13 cellular contexts compared by ENCODE assay signal in the genomic region with DNA sequence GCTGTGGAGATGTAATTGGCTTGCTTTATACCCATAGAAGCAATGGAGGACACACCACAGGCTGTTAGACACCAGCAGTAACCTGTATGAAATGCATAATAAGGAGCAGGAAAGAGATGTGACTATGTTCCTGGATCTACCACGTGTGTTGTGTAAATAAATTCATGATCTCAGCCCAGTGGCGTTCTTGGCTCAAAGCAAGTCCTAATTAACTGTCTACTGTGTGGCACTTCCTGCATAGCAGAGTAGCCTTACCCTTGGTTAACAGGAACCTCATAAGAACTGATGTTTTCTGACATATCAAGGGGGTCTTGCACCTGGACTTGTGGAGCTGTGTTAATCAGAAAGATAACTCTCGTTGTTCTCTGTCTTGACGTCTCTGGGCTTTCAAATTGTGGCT. TPM values are rescaled to one million over a fixed set of nuclear protein-coding genes. Genes with fewer than 3 reads are reported as not detected.
DNase-seq lines count a peak whose midpoint lies in the region; ATAC-seq and TF ChIP-seq lines count a peak whose summit lies in the region.
"Had no signal": no experiment of that assay in that cellular context is flagged by ENCODE, and none has a peak within 500 bp of the region (broad histone marks: within the 10 kb centered on the region; RNA-seq: fewer than 3 reads in every experiment).

No MANE protein-coding gene starts in this region.

- CTCF ChIA-PET in HEK293 (lab: Yijun Ruan, JAX) = interaction anchor here (0.7 to 1.0 kb wide), 2 partner anchors 67 to 1342 kb away, joined by 3 read pairs; no protein-coding TSS in a partner anchor

- H3K4ac ChIP-seq in trophoblast cell (ENCODE audit: low read depth, low read length) = no peak overlapping the region

- H4K20me1 ChIP-seq in fibroblast of lung (ENCODE audit: control insufficient read depth, extremely low read depth, insufficient read depth, low read length) = no peaks in the 10 kb centered on the region

- peaks cover 36% of the 10 kb centered on the region for H3K79me1 ChIP-seq in trophoblast cell (ENCODE audit: low read length)

- H3K79me2 ChIP-seq in fibroblast of lung (ENCODE audit: control insufficient read depth, insufficient read depth, low read length) (no peaks in the 10 kb centered on the region), trophoblast cell (ENCODE audit: control insufficient read depth, insufficient read depth, low read length, poor library complexity) (no peaks in the 10 kb centered on the region)

- H3K4me2 ChIP-seq in fibroblast of lung (ENCODE audit: extremely low read depth, insufficient read depth, low read length) (peak overlapping the region; percentile 39), trophoblast cell (ENCODE audit: low read length) (no peak overlapping the region)

- ATAC-seq in HG02571 (IDR thresholded peaks at IDR 0.05; ENCODE audit: unreplicated experiment) (no peak), HG02938 (IDR thresholded peaks at IDR 0.05; ENCODE audit: unreplicated experiment) (no peak), HG02642 (IDR thresholded peaks at IDR 0.05; ENCODE audit: poor library complexity, unreplicated experiment) (no peak)
- ATAC-seq: stimulated activated naive CD8-positive, alpha-beta T cell treated with anti-CD3 and anti-CD28 coated beads, Interleukin-15, Interleukin-2, amounts not matched to agents 100 U/mL and 50 U/mL, for 24 hours had no signal

- TF ChIP-seq CTCF in HEK293 (tag by site-specific recombination; IDR thresholded peaks at IDR 0.05) (no peak), fibroblast of lung (conservative IDR thresholded peaks at IDR 0.05 in 1 of 2, IDR thresholded peaks at IDR 0.05 in 1 of 2; ENCODE audit: low read depth in 1 of 2, low read length in 2 of 2) (no peak)

- H2AFZ ChIP-seq in fibroblast of lung (ENCODE audit: low read length) (peak overlapping the region; percentile 5), trophoblast cell (ENCODE audit: insufficient read depth, low read length, poor library complexity) (no peak overlapping the region)

- H3K36me3 ChIP-seq in HEK293 (ENCODE audit: control insufficient read depth in 2 of 2, insufficient read depth in 1 of 2, low read length in 2 of 2) = no peaks in the 10 kb centered on the region
- H3K36me3 ChIP-seq in fibroblast of lung (ENCODE audit: control insufficient read depth, insufficient read depth, low read length) = no peaks in the 10 kb centered on the region
- no peaks in the 10 kb centered on the region for H3K36me3 ChIP-seq in trophoblast cell (ENCODE audit: control insufficient read depth in 1 of 2, insufficient read depth in 2 of 2, low read length in 2 of 2)

- peak overlapping the region; percentile 61 for H2BK5ac ChIP-seq in trophoblast cell (ENCODE audit: low read depth, low read length, poor library complexity)

- H3K4me3 ChIP-seq in HEK293 (ENCODE audit: low read depth, low read length) (no peak overlapping the region), fibroblast of lung (replicated peaks in 1 of 4; ENCODE audit: control extremely low read depth in 1 of 4, insufficient read depth in 1 of 4, low read depth in 3 of 4, low read length in 4 of 4) (no peak overlapping the region), trophoblast cell (ENCODE audit: low read depth, low read length) (no peak overlapping the region)

- H3K9me3 ChIP-seq in HEK293 (ENCODE audit: control insufficient read depth, insufficient read depth, low read depth, low read length) (no peaks in the 10 kb centered on the region), fibroblast of lung (ENCODE audit: control insufficient read depth, insufficient read depth, low read depth, low read length) (no peaks in the 10 kb centered on the region), trophoblast cell (ENCODE audit: insufficient read depth, low read depth, low read length) (no peaks in the 10 kb centered on the region)

- H3K27ac ChIP-seq in HEK293 (ENCODE audit: extremely low read depth, low read depth, low read length) (no peak overlapping the region), fibroblast of lung (ENCODE audit: insufficient read depth, low read length) (no peak overlapping the region), trophoblast cell (ENCODE audit: low read depth, low read length) (peak overlapping the region; percentile 27)

- DNase-seq in NCI-H510A treated with DMSO at 0.1 percent for 48 hours (lab: John Stamatoyannopoulos, UW) (peak; percentile 63), fibroblast of lung (ENCODE audit: low read depth in 2 of 2) (peak; percentile 38 to 91), trophoblast cell (no peak)
- no peak for DNase-seq in activated T-cell treated with anti-CD3 and anti-CD28 coated beads, Interleukin-2, amount 50 U/mL, for 1 hour
- DNase-seq: effector CD8-positive, alpha-beta T cell; NCI-H524 treated with DMSO at 0.1 percent for 48 hours; occipital lobe; stimulated activated naive CD8-positive, alpha-beta T cell treated with anti-CD3 and anti-CD28 coated beads, Interleukin-15, Interleukin-2, amounts not matched to agents 100 U/mL and 50 U/mL, for 24 hours had no signal

- H4K8ac ChIP-seq in trophoblast cell (ENCODE audit: low read depth, low read length) = peak overlapping the region; percentile 36

- no peak overlapping the region for H3K23ac ChIP-seq in trophoblast cell (ENCODE audit: low read length)

- H3K4me1 ChIP-seq in HEK293 (ENCODE audit: control insufficient read depth, insufficient read depth, low read length) (no peaks in the 10 kb centered on the region; the same call in 1 of the 2 replicates), fibroblast of lung (ENCODE audit: control insufficient read depth, extremely low read depth, insufficient read depth, low read length) (no peaks in the 10 kb centered on the region), trophoblast cell (ENCODE audit: control insufficient read depth in 1 of 2, insufficient read depth in 2 of 2, low read length in 2 of 2) (peaks cover 19 to 22% of the 10 kb centered on the region in 2 experiments)

- H2BK12ac ChIP-seq in trophoblast cell (ENCODE audit: low read length) = peak overlapping the region; percentile 19

- H4K91ac ChIP-seq in trophoblast cell (ENCODE audit: low read depth, low read length) = peak overlapping the region; percentile 60

- H3K18ac ChIP-seq in trophoblast cell (ENCODE audit: low read length) = peak overlapping the region; percentile 5

- H3K27me3 ChIP-seq in fibroblast of lung (ENCODE audit: control insufficient read depth, insufficient read depth, low read length) (no peaks in the 10 kb centered on the region), trophoblast cell (ENCODE audit: insufficient read depth, low read length) (no peaks in the 10 kb centered on the region)

- no peak overlapping the region for H4K12ac ChIP-seq in trophoblast cell (ENCODE audit: low read depth, low read length)

- H2BK120ac ChIP-seq in trophoblast cell (ENCODE audit: insufficient read depth, low read length, poor library complexity) = peak overlapping the region; percentile 68

- WGBS in trophoblast cell (ENCODE audit: extremely low coverage, insufficient coverage, insufficient read length) = no CpG with 5 or more reads among the region's 4 CpGs

- POLR2A ChIA-PET in HEK293 (lab: Yijun Ruan, JAX) = interaction anchor here (0.6 kb wide), 1 partner anchor 957 kb away, joined by 4 read pairs; no protein-coding TSS in a partner anchor

- peak overlapping the region; percentile 67 for H3K14ac ChIP-seq in trophoblast cell (ENCODE audit: low read length)

- H2AK5ac ChIP-seq in trophoblast cell (ENCODE audit: low read length) = no peak overlapping the region

- H3K9ac ChIP-seq in fibroblast of lung (ENCODE audit: insufficient read depth, low read length) (no peak overlapping the region), trophoblast cell (ENCODE audit: low read length) (no peak overlapping the region)

TF ChIP-seq in HEK293, 187 proteins besides CTCF, POLR2A, EP300 and RAD21:
- TF ChIP-seq SCRT2 (tag by site-specific recombination; IDR thresholded peaks at IDR 0.05) (peak; percentile 26; the same call in 1 of the 2 replicates), ZNF292 (tag by site-specific recombination; IDR thresholded peaks at IDR 0.05; ENCODE audit: borderline replicate concordance, low read depth) (no peak), ZNF514 (tag by site-specific recombination; IDR thresholded peaks at IDR 0.05) (no peak), HOXA7 (CRISPR knock-in tag; IDR thresholded peaks at IDR 0.05; ENCODE audit: borderline replicate concordance) (no peak)
- TF ChIP-seq, protein P1, sequence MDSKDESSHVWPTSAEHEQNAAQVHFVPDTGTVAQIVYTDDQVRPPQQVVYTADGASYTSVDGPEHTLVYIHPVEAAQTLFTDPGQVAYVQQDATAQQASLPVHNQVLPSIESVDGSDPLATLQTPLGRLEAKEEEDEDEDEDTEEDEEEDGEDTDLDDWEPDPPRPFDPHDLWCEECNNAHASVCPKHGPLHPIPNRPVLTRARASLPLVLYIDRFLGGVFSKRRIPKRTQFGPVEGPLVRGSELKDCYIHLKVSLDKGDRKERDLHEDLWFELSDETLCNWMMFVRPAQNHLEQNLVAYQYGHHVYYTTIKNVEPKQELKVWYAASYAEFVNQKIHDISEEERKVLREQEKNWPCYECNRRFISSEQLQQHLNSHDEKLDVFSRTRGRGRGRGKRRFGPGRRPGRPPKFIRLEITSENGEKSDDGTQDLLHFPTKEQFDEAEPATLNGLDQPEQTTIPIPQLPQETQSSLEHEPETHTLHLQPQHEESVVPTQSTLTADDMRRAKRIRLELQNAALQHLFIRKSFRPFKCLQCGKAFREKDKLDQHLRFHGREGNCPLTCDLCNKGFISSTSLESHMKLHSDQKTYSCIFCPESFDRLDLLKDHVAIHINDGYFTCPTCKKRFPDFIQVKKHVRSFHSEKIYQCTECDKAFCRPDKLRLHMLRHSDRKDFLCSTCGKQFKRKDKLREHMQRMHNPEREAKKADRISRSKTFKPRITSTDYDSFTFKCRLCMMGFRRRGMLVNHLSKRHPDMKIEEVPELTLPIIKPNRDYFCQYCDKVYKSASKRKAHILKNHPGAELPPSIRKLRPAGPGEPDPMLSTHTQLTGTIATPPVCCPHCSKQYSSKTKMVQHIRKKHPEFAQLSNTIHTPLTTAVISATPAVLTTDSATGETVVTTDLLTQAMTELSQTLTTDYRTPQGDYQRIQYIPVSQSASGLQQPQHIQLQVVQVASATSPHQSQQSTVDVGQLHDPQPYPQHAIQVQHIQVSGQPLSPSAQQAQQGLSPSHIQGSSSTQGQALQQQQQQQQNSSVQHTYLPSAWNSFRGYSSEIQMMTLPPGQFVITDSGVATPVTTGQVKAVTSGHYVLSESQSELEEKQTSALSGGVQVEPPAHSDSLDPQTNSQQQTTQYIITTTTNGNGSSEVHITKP (tag by site-specific recombination; IDR thresholded peaks at IDR 0.05) = 0 out of 2 replicates have a peak, but pooled peaks have one; percentile 16
TF ChIP-seq in HEK293: peak in this region for 2.

RNA-seq across cellular contexts. Expression of a gene that starts 25.7 kb away (rescaled TPM):
- 24.4 and 38.5 TPM in 2 replicates for total RNA-seq in fibroblast of lung
- 15.6 and 70.0 TPM in 2 replicates for polyA plus RNA-seq in fibroblast of lung
- 17.1 and 62.1 TPM in 2 replicates for polyA plus RNA-seq in fibroblast of lung (2012)
- polyA minus RNA-seq in fibroblast of lung (ENCODE audit: low replicate concordance) = 41.5 and 182 TPM in 2 replicates
- 0.18 and 0.21 TPM in 2 replicates for polyA plus RNA-seq in trophoblast cell (2013)
- total RNA-seq: activated CD8-positive, alpha-beta memory T cell treated with anti-CD3 and anti-CD28 coated beads for 36 hours; occipital lobe had no signal

RNA-seq across cellular contexts. Expression of a gene that starts 46.3 kb away (rescaled TPM):
- 0.26 and 0.50 TPM in 2 replicates for total RNA-seq in fibroblast of lung
- 0.32 and 2.3 TPM in 2 replicates for polyA plus RNA-seq in fibroblast of lung
- 0.28 and 0.99 TPM in 2 replicates for polyA plus RNA-seq in fibroblast of lung (2012)
- 0.37 and 6.5 TPM in 2 replicates for polyA minus RNA-seq in fibroblast of lung (ENCODE audit: low replicate concordance)
- polyA plus RNA-seq in trophoblast cell (2013) = 437 and 491 TPM in 2 replicates
- total RNA-seq: activated CD8-positive, alpha-beta memory T cell treated with anti-CD3 and anti-CD28 coated beads for 36 hours had no signal

Comparison
In these comparisons a context has a peak if more than half of its experiments do, and no peak if none do; other contexts are left out.
1. DNase-seq: peak in NCI-H510A treated with DMSO at 0.1 percent for 48 hours (single experiment) and fibroblast of lung (2 of 2); none in trophoblast cell (0 of 2) and activated T-cell treated with anti-CD3 and anti-CD28 coated beads, Interleukin-2, amount 50 U/mL, for 1 hour (single experiment).